8 cellular contexts compared by ENCODE assay signal in the genomic region with DNA sequence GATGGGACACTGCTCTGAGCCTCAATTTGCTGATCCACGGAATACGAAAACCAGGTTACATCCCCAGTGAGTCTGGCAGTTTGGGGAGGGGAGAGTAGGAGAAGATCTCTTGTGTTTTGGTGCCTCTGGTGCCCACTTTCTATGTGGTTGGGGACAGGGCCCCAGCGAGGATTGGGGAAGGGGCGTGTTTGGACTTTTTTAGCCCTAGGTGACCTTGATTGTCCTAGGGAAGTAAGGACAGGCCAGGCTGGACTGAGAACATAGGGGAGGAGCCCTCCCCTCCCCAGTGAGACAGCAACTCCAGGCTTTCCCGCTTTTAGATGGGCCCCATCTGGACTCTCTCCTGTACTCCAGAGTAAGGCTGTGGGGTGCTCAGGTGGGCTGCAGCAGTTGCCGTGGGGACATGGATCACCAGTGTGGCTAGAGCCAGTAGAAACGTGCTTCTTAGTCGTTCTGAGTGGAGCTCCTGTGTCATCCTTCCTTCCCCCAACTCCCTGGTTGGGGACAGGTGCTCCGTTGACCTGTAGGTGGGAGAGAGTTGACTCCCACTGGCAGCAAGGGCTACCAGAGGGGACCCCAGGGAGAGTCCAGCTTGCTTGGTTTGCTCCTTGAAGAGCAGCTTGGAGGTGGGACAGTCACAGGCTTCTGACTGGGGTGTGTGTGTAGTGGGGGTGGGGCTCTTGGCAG. TPM values are rescaled to one million over a fixed set of nuclear protein-coding genes. Genes with fewer than 3 reads are reported as not detected.
DNase-seq lines count a peak whose midpoint lies in the region; ATAC-seq and TF ChIP-seq lines count a peak whose summit lies in the region.

No MANE protein-coding gene starts in this region.

- H3K4me3 Mint-ChIP-seq in T-helper 17 cell, result peak overlapping the region; percentile 98

- peak overlapping the region; percentile 71 for H3K27ac ChIP-seq in rectal smooth muscle tissue (ENCODE audit: low read depth, low read length)

- H3K9me3 ChIP-seq in T-helper 17 cell (ENCODE audit: control insufficient read depth, low read length, poor library complexity, severe bottlenecking), result no peaks in the 10 kb centered on the region

- H3K36me3 Mint-ChIP-seq in T-helper 17 cell (ENCODE audit: low read depth), result peaks cover 16% of the 10 kb centered on the region

- no peaks in the 10 kb centered on the region for H3K27me3 ChIP-seq in GM06990 (replicated peaks; ENCODE audit: control insufficient read depth, insufficient read depth, low read length)
- no peaks in the 10 kb centered on the region for H3K27me3 ChIP-seq in rectal smooth muscle tissue (ENCODE audit: control insufficient read depth, insufficient read depth, low read length)

- peaks cover 77% of the 10 kb centered on the region for H3K4me1 Mint-ChIP-seq in T-helper 17 cell

- H3K9ac ChIP-seq in rectal smooth muscle tissue (ENCODE audit: low read length), result peak overlapping the region; percentile 3

- ATAC-seq in T-helper 17 cell (no peak), GM19035 (IDR thresholded peaks at IDR 0.05; ENCODE audit: unreplicated experiment) (no peak), GM18909 (IDR thresholded peaks at IDR 0.05; ENCODE audit: poor library complexity, unreplicated experiment) (no peak)

- peak overlapping the region; percentile 98 for H3K27ac Mint-ChIP-seq in T-helper 17 cell

- H3K4me3 ChIP-seq in GM06990 (replicated peaks; ENCODE audit: low read depth, low read length), result peak overlapping the region; percentile 50
- H3K4me3 ChIP-seq in fibroblast of pulmonary artery (replicated peaks; ENCODE audit: low read depth, low read length), result peak overlapping the region; percentile 53
- H3K4me3 ChIP-seq in rectal smooth muscle tissue (ENCODE audit: low read length), result peak overlapping the region; percentile 47

- H3K36me3 ChIP-seq in GM06990 (ENCODE audit: control insufficient read depth, insufficient read depth, low read length), result peaks cover 35% of the 10 kb centered on the region
- peaks cover 22% of the 10 kb centered on the region for H3K36me3 ChIP-seq in rectal smooth muscle tissue (ENCODE audit: control insufficient read depth, insufficient read depth, low read length)

- H3K4me1 ChIP-seq in rectal smooth muscle tissue (ENCODE audit: control insufficient read depth, insufficient read depth, low read length), result peaks cover 45% of the 10 kb centered on the region

- no peak for DNase-seq in GM06990 (ENCODE audit: extremely low read depth, insufficient read length)
- no peak for DNase-seq in T-helper 17 cell
- no peak for DNase-seq in fibroblast of pulmonary artery (ENCODE audit: low read depth)
- no peak for DNase-seq in middle frontal gyrus (ENCODE audit: extremely low spot score, low spot score)
- DNase-seq in DMS79 treated with DMSO at 0.1 percent for 48 hours (lab: John Stamatoyannopoulos, UW), result no peak

- H3K27me3 Mint-ChIP-seq in T-helper 17 cell, result no peaks in the 10 kb centered on the region

- TF ChIP-seq CTCF in GM06990 (IDR thresholded peaks at IDR 0.05; ENCODE audit: insufficient read depth, low read length, poor library complexity, severe bottlenecking), result no peak
- TF ChIP-seq CTCF in fibroblast of pulmonary artery (IDR thresholded peaks at IDR 0.05; ENCODE audit: low read length, missing control alignments), result no peak

RNA-seq across cellular contexts. Expression of gene EGLN2, which starts 4.3 kb away (rescaled TPM):
- 100 to 1,000 TPM; 112 to 131 TPM for total RNA-seq in T-helper 17 cell

RNA-seq across cellular contexts. Expression of gene RAB4B, which starts 25.3 kb away (rescaled TPM):
- 10 to 100 TPM; 52.4 to 55.4 TPM for total RNA-seq in T-helper 17 cell

RNA-seq across cellular contexts. Expression of gene MIA, which starts 28.0 kb away (rescaled TPM):
- not detected for total RNA-seq in T-helper 17 cell

RNA-seq across cellular contexts. Expression of gene CYP2A6, which starts 46.9 kb away (rescaled TPM):
- total RNA-seq in T-helper 17 cell, result not detected

RNA-seq across cellular contexts. Expression of gene SNRPA, which starts 52.3 kb away (rescaled TPM):
- 10 to 100 TPM; 67.3 to 81.8 TPM for total RNA-seq in T-helper 17 cell
